Comparison of ENCODE assay signal across 1 cellular context in genomic region chr2:9280204-9280603, GRCh38.
TF ChIP-seq lines count a peak whose summit lies in the region.

No MANE protein-coding gene starts in this region.

TF ChIP-seq in HepG2, 621 proteins besides CTCF, POLR2A, EP300 and RAD21 (continued from another document):
- no peak for TF ChIP-seq IRF1 (CRISPR knock-in tag; IDR thresholded peaks at IDR 0.05; ENCODE audit: low read depth)
- no peak for TF ChIP-seq TEF (CRISPR knock-in tag; IDR thresholded peaks at IDR 0.05)
- TF ChIP-seq ZNF329 (CRISPR knock-in tag; IDR thresholded peaks at IDR 0.05; ENCODE audit: low read depth), result no peak
- no peak for TF ChIP-seq ZBTB26 (CRISPR knock-in tag; IDR thresholded peaks at IDR 0.05; ENCODE audit: borderline replicate concordance)
- no peak for TF ChIP-seq ZNF782 (CRISPR knock-in tag; IDR thresholded peaks at IDR 0.05; ENCODE audit: borderline replicate concordance)
- TF ChIP-seq NFRKB (IDR thresholded peaks at IDR 0.05), result no peak
- TF ChIP-seq HOXA9 (CRISPR knock-in tag; IDR thresholded peaks at IDR 0.05; ENCODE audit: borderline replicate concordance), result no peak
- no peak for TF ChIP-seq TIGD3 (CRISPR knock-in tag; IDR thresholded peaks at IDR 0.05; ENCODE audit: borderline replicate concordance)
- no peak for TF ChIP-seq ZNF282 (IDR thresholded peaks at IDR 0.05; ENCODE audit: partially characterized antibody)
- no peak for TF ChIP-seq MTERF4 (CRISPR knock-in tag; IDR thresholded peaks at IDR 0.05)
- no peak for TF ChIP-seq THYN1 (CRISPR knock-in tag; IDR thresholded peaks at IDR 0.05; ENCODE audit: borderline replicate concordance, low read depth)
- no peak for TF ChIP-seq ZNF232 (CRISPR knock-in tag; IDR thresholded peaks at IDR 0.05; ENCODE audit: borderline replicate concordance)
- no peak for TF ChIP-seq ZNF205 (CRISPR knock-in tag; IDR thresholded peaks at IDR 0.05)
- TF ChIP-seq ZNF749 (CRISPR knock-in tag; IDR thresholded peaks at IDR 0.05; ENCODE audit: borderline replicate concordance), result no peak
